Comparison of ENCODE assay signal across 15 cellular contexts in the genomic region with DNA sequence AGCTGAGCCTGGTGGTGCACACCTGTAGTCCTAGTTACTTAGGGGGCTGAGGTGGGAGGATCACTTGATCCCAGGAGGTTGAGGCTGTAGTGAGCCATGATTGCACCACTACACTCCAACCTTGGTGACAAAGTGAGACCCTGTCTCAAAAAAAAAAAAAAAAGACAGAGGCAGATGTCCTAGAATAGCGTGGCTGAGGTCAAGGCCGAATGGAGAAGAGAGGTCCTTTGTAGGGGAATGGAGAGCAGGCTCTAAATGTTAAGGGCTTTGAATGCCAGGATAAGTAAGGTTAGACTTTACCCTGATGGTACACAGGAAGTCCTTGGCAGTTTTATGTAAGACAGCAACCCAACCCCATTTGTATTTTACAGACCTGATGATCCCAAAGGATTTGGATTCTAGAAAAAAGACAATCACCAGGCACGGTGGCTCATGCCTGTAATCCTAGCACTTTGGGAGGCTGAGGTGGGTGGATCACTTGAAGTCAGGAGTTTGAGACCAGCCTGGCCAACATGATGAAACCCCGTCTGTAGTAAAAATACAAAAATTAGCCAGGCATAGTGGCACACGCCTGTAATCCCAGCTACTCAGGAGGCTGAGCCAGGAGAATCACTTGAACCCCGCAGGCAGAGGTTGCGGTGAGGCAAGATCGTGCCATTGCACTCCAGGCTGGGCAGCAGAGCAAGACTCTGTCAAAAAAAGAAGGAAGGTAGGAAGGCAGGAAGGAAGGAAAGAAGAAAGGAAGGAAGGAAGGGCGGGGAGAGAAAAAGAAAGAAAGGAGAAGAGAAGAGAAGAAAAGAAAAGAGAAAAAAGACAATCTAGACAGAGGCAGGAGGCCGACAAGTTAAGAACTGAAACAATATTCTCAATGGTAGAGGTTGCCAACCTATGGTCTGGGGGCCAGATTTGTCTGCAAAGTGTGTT. TPM values are rescaled to one million over a fixed set of nuclear protein-coding genes. Genes with fewer than 3 reads are reported as not detected.
DNase-seq lines count a peak whose midpoint lies in the region; ATAC-seq and TF ChIP-seq lines count a peak whose summit lies in the region.
"Had no signal": no experiment of that assay in that cellular context is flagged by ENCODE, and none has a peak within 500 bp of the region (broad histone marks: within the 10 kb centered on the region; RNA-seq: fewer than 3 reads in every experiment).

No MANE protein-coding gene starts in this region.

- peaks cover 47 to 64% (median 59%) of the 10 kb centered on the region in 10 experiments for H3K4me1 ChIP-seq in BLaER1 treated with 17β-estradiol and CSF1 and Interleukin-3, amounts not matched to agents 10 nM and 100 nM
- peaks cover 25% of the 10 kb centered on the region for H3K4me1 ChIP-seq in GM23338 (ENCODE audit: insufficient read depth)
- H3K4me1 ChIP-seq: breast epithelium, foreskin keratinocyte had no signal

- peaks cover 21% of the 10 kb centered on the region for H3K27me3 Mint-ChIP-seq in GM23338 (ENCODE audit: insufficient read depth, low read depth, poor library complexity)
- peaks cover 22% of the 10 kb centered on the region for H3K27me3 Mint-ChIP-seq in activated CD4-positive, alpha-beta memory T cell treated with anti-CD3 and anti-CD28 coated beads, Interleukin-2, amount 10 ng/mL, durations not matched to agents 7 days and 5 days
- no peaks in the 10 kb centered on the region for H3K27me3 Mint-ChIP-seq in naive thymus-derived CD8-positive, alpha-beta T cell

- peak overlapping the region in 7 of 10 experiments; percentile 20 to 99 (median 98); a peak in 11 of 20 replicates for H3K4me3 ChIP-seq in BLaER1 treated with 17β-estradiol and CSF1 and Interleukin-3, amounts not matched to agents 10 nM and 100 nM
- H3K4me3 ChIP-seq in GM23338 = peak overlapping the region; percentile 93
- H3K4me3 ChIP-seq: breast epithelium had no signal

- peak overlapping the region; percentile 51 for H3K27ac Mint-ChIP-seq in GM23338
- H3K27ac Mint-ChIP-seq in activated CD4-positive, alpha-beta memory T cell treated with anti-CD3 and anti-CD28 coated beads, Interleukin-2, amount 10 ng/mL, durations not matched to agents 7 days and 5 days = no peak overlapping the region
- H3K27ac Mint-ChIP-seq in naive thymus-derived CD8-positive, alpha-beta T cell = peak overlapping the region in 9 of 10 donors; percentile 61 to 92 (median 83)

- peak overlapping the region in 3 of 11 experiments; percentile 2 to 32 (median 28); a peak in 2 of 22 replicates for H3K27ac ChIP-seq in BLaER1 treated with 17β-estradiol and CSF1 and Interleukin-3, amounts not matched to agents 10 nM and 100 nM
- H3K27ac ChIP-seq in GM23338 (ENCODE audit: low read depth) = no peak overlapping the region
- H3K27ac ChIP-seq: breast epithelium, foreskin keratinocyte had no signal

- no peaks in the 10 kb centered on the region for H3K9me3 Mint-ChIP-seq in GM23338
- no peaks in the 10 kb centered on the region for H3K9me3 Mint-ChIP-seq in activated CD4-positive, alpha-beta memory T cell treated with anti-CD3 and anti-CD28 coated beads, Interleukin-2, amount 10 ng/mL, durations not matched to agents 7 days and 5 days
- H3K9me3 Mint-ChIP-seq in naive thymus-derived CD8-positive, alpha-beta T cell = peaks cover 0 to 2% (median 0%) of the 10 kb centered on the region in 9 donors
- H3K9me3 Mint-ChIP-seq: activated T-cell treated with anti-CD3 and anti-CD28 coated beads, Interleukin-2, amount 50 U/mL, for 4 hours had no signal

- H3K79me2 ChIP-seq in GM23338 (replicated peaks; ENCODE audit: insufficient read depth) = peaks cover 51% of the 10 kb centered on the region

- ATAC-seq in GM23338 (no peak), HG03460 (IDR thresholded peaks at IDR 0.05; ENCODE audit: unreplicated experiment) (no peak), GM18868 (IDR thresholded peaks at IDR 0.05; ENCODE audit: unreplicated experiment) (no peak)
- ATAC-seq in naive thymus-derived CD8-positive, alpha-beta T cell = no peak
- ATAC-seq: activated T-cell treated with anti-CD3 and anti-CD28 coated beads, Interleukin-2, amount 50 U/mL, for 4 hours; foreskin keratinocyte had no signal

- POLR2A ChIA-PET in activated CD4-positive, alpha-beta memory T cell treated with anti-CD3 and anti-CD28 coated beads, Interleukin-2, amount 10 ng/mL, durations not matched to agents 7 days and 5 days (lab: Charles Lee) = no interaction called here
- POLR2A ChIA-PET in naive thymus-derived CD8-positive, alpha-beta T cell (lab: Charles Lee) = interaction anchor here (1.2 to 29.8 kb wide), 2 partner anchors 11 to 16 kb away, joined by 15 to 888 read pairs; partner anchors contain the start of gene SBK1

- no peaks in the 10 kb centered on the region for H3K27me3 ChIP-seq in BLaER1 treated with 17β-estradiol and CSF1 and Interleukin-3, amounts not matched to agents 10 nM and 100 nM
- H3K27me3 ChIP-seq in GM23338 (ENCODE audit: insufficient read depth) = no peaks in the 10 kb centered on the region
- H3K27me3 ChIP-seq: breast epithelium had no signal

- H3K4me3 Mint-ChIP-seq in GM23338 = peak overlapping the region; percentile 77
- peak overlapping the region; percentile 52 for H3K4me3 Mint-ChIP-seq in activated CD4-positive, alpha-beta memory T cell treated with anti-CD3 and anti-CD28 coated beads, Interleukin-2, amount 10 ng/mL, durations not matched to agents 7 days and 5 days
- H3K4me3 Mint-ChIP-seq in naive thymus-derived CD8-positive, alpha-beta T cell = peak overlapping the region; percentile 48 to 86 (median 68)

- DNase-seq in GM23338 (ENCODE audit: low spot score) = no peak
- no peak for DNase-seq in activated CD4-positive, alpha-beta memory T cell treated with anti-CD3 and anti-CD28 coated beads, Interleukin-2, amount 10 ng/mL, durations not matched to agents 7 days and 5 days
- no peak for DNase-seq in naive thymus-derived CD8-positive, alpha-beta T cell
- DNase-seq in NCI-H2171 (lab: John Stamatoyannopoulos, UW) = no peak
- no peak for DNase-seq in superior temporal gyrus (ENCODE audit: extremely low spot score)
- DNase-seq: activated T-cell treated with anti-CD3 and anti-CD28 coated beads, Interleukin-2, amount 50 U/mL, for 4 hours; C1 segment of cervical spinal cord; effector memory CD4-positive, alpha-beta T cell; foreskin keratinocyte; MV-4-11; SK-N-SH had no signal

- H3F3A ChIP-seq in GM23338 (replicated peaks; ENCODE audit: low read depth) = peaks cover 8% of the 10 kb centered on the region; the same call in 1 of the 2 replicates

- peaks cover 29% of the 10 kb centered on the region for H3K36me3 Mint-ChIP-seq in GM23338 (ENCODE audit: low read depth)
- H3K36me3 Mint-ChIP-seq in activated CD4-positive, alpha-beta memory T cell treated with anti-CD3 and anti-CD28 coated beads, Interleukin-2, amount 10 ng/mL, durations not matched to agents 7 days and 5 days (ENCODE audit: low read depth) = peaks cover 7% of the 10 kb centered on the region
- H3K36me3 Mint-ChIP-seq in naive thymus-derived CD8-positive, alpha-beta T cell = no peaks in the 10 kb centered on the region

- no peaks in the 10 kb centered on the region for H3K9me2 ChIP-seq in GM23338 (ENCODE audit: insufficient read depth)
- H3K9me2 ChIP-seq: SK-N-SH had no signal

- H4K20me1 ChIP-seq in BLaER1 treated with 17β-estradiol and CSF1 and Interleukin-3, amounts not matched to agents 10 nM and 100 nM = peaks cover 0 to 18% (median 12%) of the 10 kb centered on the region in 11 experiments; a peak in 14 of 22 replicates
- H4K20me1 ChIP-seq in GM23338 (replicated peaks; ENCODE audit: insufficient read depth) = no peaks in the 10 kb centered on the region; the same call in 1 of the 2 replicates

- H3K36me3 ChIP-seq in BLaER1 treated with 17β-estradiol and CSF1 and Interleukin-3, amounts not matched to agents 10 nM and 100 nM = peaks cover 0 to 5% (median 0%) of the 10 kb centered on the region in 11 experiments; a peak in 1 of 22 replicates
- no peaks in the 10 kb centered on the region; the same call in 1 of the 2 replicates for H3K36me3 ChIP-seq in GM23338 (ENCODE audit: insufficient read depth)
- H3K36me3 ChIP-seq: breast epithelium had no signal

- peak overlapping the region; percentile 71 to 94 (median 85) for H3K4me2 ChIP-seq in BLaER1 treated with 17β-estradiol and CSF1 and Interleukin-3, amounts not matched to agents 10 nM and 100 nM
- peak overlapping the region; percentile 89 for H3K4me2 ChIP-seq in GM23338
- H3K4me2 ChIP-seq: SK-N-SH had no signal

- CTCF ChIA-PET in activated CD4-positive, alpha-beta memory T cell treated with anti-CD3 and anti-CD28 coated beads, Interleukin-2, amount 10 ng/mL, durations not matched to agents 7 days and 5 days (lab: Charles Lee) = no interaction called here

- H3K9ac ChIP-seq in BLaER1 treated with 17β-estradiol and CSF1 and Interleukin-3, amounts not matched to agents 10 nM and 100 nM = peak overlapping the region in 7 of 11 experiments; percentile 8 to 81 (median 55); a peak in 8 of 22 replicates
- H3K9ac ChIP-seq: SK-N-SH had no signal

- no peaks in the 10 kb centered on the region for H3K9me3 ChIP-seq in BLaER1 treated with 17β-estradiol and CSF1 and Interleukin-3, amounts not matched to agents 10 nM and 100 nM (replicated peaks in 1 of 11)
- H3K9me3 ChIP-seq: breast epithelium, SK-N-SH had no signal

- no peak for TF ChIP-seq CTCF in GM23338 (conservative IDR thresholded peaks at IDR 0.05; ENCODE audit: low read depth in 2 of 2)

- peaks cover 28% of the 10 kb centered on the region for H3K4me1 Mint-ChIP-seq in GM23338
- H3K4me1 Mint-ChIP-seq in activated CD4-positive, alpha-beta memory T cell treated with anti-CD3 and anti-CD28 coated beads, Interleukin-2, amount 10 ng/mL, durations not matched to agents 7 days and 5 days = peaks cover 51% of the 10 kb centered on the region
- peaks cover 34 to 62% (median 59%) of the 10 kb centered on the region in 4 donors for H3K4me1 Mint-ChIP-seq in naive thymus-derived CD8-positive, alpha-beta T cell

- no peak overlapping the region for H2AFZ ChIP-seq in GM23338

TF ChIP-seq in GM23338, 12 proteins besides CTCF, POLR2A, EP300 and RAD21 (continues in another document):
- TF ChIP-seq NANOG (IDR thresholded peaks at IDR 0.05; ENCODE audit: borderline replicate concordance) (no peak), JUNB (IDR thresholded peaks at IDR 0.05; ENCODE audit: unreplicated experiment) (no peak), STAT1 (IDR thresholded peaks at IDR 0.05; ENCODE audit: unreplicated experiment) (no peak)

RNA-seq across cellular contexts. Expression of gene SBK1, which starts 2.1 kb away (rescaled TPM):
- 59.8 and 68.1 TPM in 2 replicates for total RNA-seq in GM23338 (2014; rRNA removed; shearing (Covaris generic))
- 23.9 and 25.5 TPM in 2 replicates for polyA plus RNA-seq in GM23338 (2016; fragmentation: Nextera tagmentation; extraction: Ambion mirVana)
- 1 to 10 TPM; 9.8 TPM for total RNA-seq in activated CD4-positive, alpha-beta memory T cell treated with anti-CD3 and anti-CD28 coated beads, Interleukin-2, amount 10 ng/mL, durations not matched to agents 7 days and 5 days
- 10 to 100 TPM; 20.6 to 21.3 TPM for total RNA-seq in naive thymus-derived CD8-positive, alpha-beta T cell
- polyA plus RNA-seq in naive thymus-derived CD8-positive, alpha-beta T cell = 10 to 100 TPM in 1 of 3 donors, 1 to 10 TPM in 2; 5.7 to 19.9 (median 7.4) TPM
